13 cellular contexts compared by ENCODE assay signal in the genomic region with DNA sequence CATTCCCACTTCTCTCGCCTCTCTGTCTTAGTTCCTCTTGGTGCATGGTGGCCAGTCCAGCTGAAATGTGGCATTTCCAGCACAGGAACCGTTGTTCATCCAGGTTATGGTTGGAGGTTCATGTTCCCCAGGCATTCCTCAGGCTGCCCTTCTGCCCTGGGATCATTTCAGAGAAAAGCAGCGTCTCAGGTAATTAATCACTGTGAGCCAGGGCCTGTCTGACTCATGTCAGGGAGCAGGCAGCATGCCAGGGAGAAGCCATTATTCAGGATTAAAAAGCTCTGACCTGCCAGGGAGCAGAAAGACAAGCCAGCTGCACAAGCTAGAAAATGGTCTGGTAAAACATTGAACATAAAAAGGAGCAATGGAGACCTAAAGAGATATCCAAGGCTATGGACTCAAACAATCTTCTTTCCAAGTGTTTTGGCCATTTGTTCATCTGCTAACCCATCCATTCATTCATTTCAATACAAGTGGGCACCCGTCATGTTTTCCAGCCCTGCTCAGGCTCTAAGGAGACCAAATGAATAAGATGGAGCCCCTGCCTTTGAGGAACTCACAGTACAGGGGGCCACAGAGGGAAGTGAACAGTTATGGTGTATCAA.
DNase-seq lines count a peak whose midpoint lies in the region; ATAC-seq and TF ChIP-seq lines count a peak whose summit lies in the region.
"Had no signal": no experiment of that assay in that cellular context is flagged by ENCODE, and none has a peak within 500 bp of the region (broad histone marks: within the 10 kb centered on the region; RNA-seq: fewer than 3 reads in every experiment).

No MANE protein-coding gene starts in this region.

- POLR2A ChIA-PET in PC-3 (lab: Charles Lee; ENCODE audit: unreplicated experiment): no interaction called here

- CTCF ChIA-PET in PC-3 (lab: Charles Lee): interaction anchor here (0.5 kb wide), 1 partner anchor 201 kb away, joined by 3 read pairs; no protein-coding TSS in a partner anchor

- peaks cover 33% of the 10 kb centered on the region for H3K27me3 ChIP-seq in PC-3 (ENCODE audit: low read length)

- H3K4me1 ChIP-seq in PC-3 (ENCODE audit: insufficient read depth, low read length): no peaks in the 10 kb centered on the region

- no peak overlapping the region for H3K9ac ChIP-seq in PC-3 (ENCODE audit: low read length)

- no peak overlapping the region for H2AFZ ChIP-seq in PC-3 (ENCODE audit: low read length)

- no peak for TF ChIP-seq CTCF in AG10803 (conservative IDR thresholded peaks at IDR 0.05; ENCODE audit: low read length)
- TF ChIP-seq CTCF in PC-3 (conservative IDR thresholded peaks at IDR 0.05; ENCODE audit: low read depth, low read length): no peak
- TF ChIP-seq CTCF in fibroblast of mammary gland (conservative IDR thresholded peaks at IDR 0.05; ENCODE audit: control insufficient read depth, insufficient read depth, low read depth, low read length): no peak

- no peak overlapping the region for H3K4me2 ChIP-seq in PC-3 (ENCODE audit: low read length)

- no peaks in the 10 kb centered on the region for H3K36me3 ChIP-seq in PC-3 (ENCODE audit: low read depth, low read length)

- DNase-seq in AG10803 (ENCODE audit: low read depth): peak; percentile 16
- DNase-seq in HS-5 (ENCODE audit: low read depth): peak; percentile 9
- peak; percentile 65 for DNase-seq in PC-3
- peak; percentile 35 for DNase-seq in fibroblast of mammary gland (ENCODE audit: low read depth)
- no peak for DNase-seq in SKM-1 treated with dmso at 0.1 percent for 144 hours (lab: John Stamatoyannopoulos, UW; ENCODE audit: unreplicated experiment)
- DNase-seq: activated CD4-positive, alpha-beta T cell treated with anti-CD3 and anti-CD28 coated beads for 36 hours; erythroblast; naive B cell; NCI-H1048; SIG-M5 had no signal

- no peaks in the 10 kb centered on the region for H3F3A ChIP-seq in PC-3 (ENCODE audit: low read length, unreplicated experiment)

- ATAC-seq in PC-3: no peak
- ATAC-seq in HG03175 (IDR thresholded peaks at IDR 0.05; ENCODE audit: unreplicated experiment): no peak
- no peak for ATAC-seq in GM21360 (IDR thresholded peaks at IDR 0.05; ENCODE audit: unreplicated experiment)
- no peak for ATAC-seq in GM19351 (IDR thresholded peaks at IDR 0.05; ENCODE audit: unreplicated experiment)
- ATAC-seq: activated CD4-positive, alpha-beta T cell treated with anti-CD3 and anti-CD28 coated beads for 36 hours had no signal

- H3K9me2 ChIP-seq in PC-3 (replicated peaks; ENCODE audit: low read length): no peaks in the 10 kb centered on the region

- intact Hi-C loops in PC-3 (cut with micrococcal nuclease): no loop called here

- H3K4me3 ChIP-seq in AG10803 (ENCODE audit: low read length): no peak overlapping the region
- no peak overlapping the region for H3K4me3 ChIP-seq in PC-3 (ENCODE audit: low read length)
- H3K4me3 ChIP-seq in fibroblast of mammary gland (ENCODE audit: control insufficient read depth, low read depth, low read length): no peak overlapping the region

- no peak overlapping the region for H3K27ac ChIP-seq in PC-3 (ENCODE audit: low read length)

- H3K79me2 ChIP-seq in PC-3 (ENCODE audit: low read length): no peaks in the 10 kb centered on the region

- H4K20me1 ChIP-seq in PC-3 (ENCODE audit: low read length): no peaks in the 10 kb centered on the region

- H3K9me3 ChIP-seq in PC-3 (ENCODE audit: low read length): no peaks in the 10 kb centered on the region

- no TSS peak for BruUV-seq in PC-3 (replicated peaks; lab: Mats Ljungman, UMichigan)
